8 cellular contexts compared by ENCODE assay signal in genomic region chr15:44193651-44194396, GRCh38. TPM values are rescaled to one million over a fixed set of nuclear protein-coding genes. Genes with fewer than 3 reads are reported as not detected.
DNase-seq lines count a peak whose midpoint lies in the region; ATAC-seq lines count a peak whose summit lies in the region.

No MANE protein-coding gene starts in this region.

- WGBS in iPS DF 6.9 (ENCODE audit: insufficient coverage, insufficient read length) = no CpG with 5 or more reads among the region's 22 CpGs

- H3K4me1 Mint-ChIP-seq in activated naive CD8-positive, alpha-beta T cell treated with anti-CD3 and anti-CD28 coated beads, Interleukin-2, amount 10 ng/mL, durations not matched to agents 7 days and 5 days = peaks cover 10% of the 10 kb centered on the region

- H3K9me3 ChIP-seq in iPS DF 6.9 (ENCODE audit: control insufficient read depth, insufficient read depth, low read length) (no peaks in the 10 kb centered on the region), skeletal muscle satellite cell (replicated peaks; ENCODE audit: low read length) (no peaks in the 10 kb centered on the region)

- no peak overlapping the region for H3K9ac ChIP-seq in skeletal muscle satellite cell (ENCODE audit: low read depth, low read length)

- no peak overlapping the region for H3K27ac Mint-ChIP-seq in activated naive CD8-positive, alpha-beta T cell treated with anti-CD3 and anti-CD28 coated beads, Interleukin-2, amount 10 ng/mL, durations not matched to agents 7 days and 5 days

- DNase-seq in EH (ENCODE audit: low read depth) (peak; percentile 42), NCI-H1092 (lab: John Stamatoyannopoulos, UW) (peak; percentile 4), iPS DF 6.9 (ENCODE audit: low read depth, low spot score) (no peak), OCI-M2 (lab: John Stamatoyannopoulos, UW; ENCODE audit: unreplicated experiment) (no peak)
- DNase-seq in activated naive CD8-positive, alpha-beta T cell treated with anti-CD3 and anti-CD28 coated beads, Interleukin-2, amount 10 ng/mL, durations not matched to agents 7 days and 5 days = no peak

- H3K4me1 ChIP-seq in iPS DF 6.9 (ENCODE audit: control insufficient read depth, insufficient read depth, low read length) (0 out of 2 replicates have a peak, but pooled peaks cover under 1% of the 10 kb centered on the region), skeletal muscle satellite cell (ENCODE audit: control insufficient read depth, insufficient read depth, low read length) (peaks cover 18% of the 10 kb centered on the region)

- no peak overlapping the region for H3K27ac ChIP-seq in iPS DF 6.9 (ENCODE audit: low read length)

- peak overlapping the region; percentile 55 for H3K4me3 Mint-ChIP-seq in activated naive CD8-positive, alpha-beta T cell treated with anti-CD3 and anti-CD28 coated beads, Interleukin-2, amount 10 ng/mL, durations not matched to agents 7 days and 5 days

- POLR2A ChIA-PET in activated naive CD8-positive, alpha-beta T cell treated with anti-CD3 and anti-CD28 coated beads, Interleukin-2, amount 10 ng/mL, durations not matched to agents 7 days and 5 days (lab: Charles Lee) = no interaction called here

- H3K36me3 ChIP-seq in iPS DF 6.9 (ENCODE audit: control insufficient read depth, insufficient read depth, low read length) (no peaks in the 10 kb centered on the region), skeletal muscle satellite cell (ENCODE audit: insufficient read depth, low read length) (no peaks in the 10 kb centered on the region)

- peak overlapping the region; percentile 98 for H3K4me2 ChIP-seq in skeletal muscle satellite cell (ENCODE audit: low read length)

- peaks cover 66% of the 10 kb centered on the region for H3K27me3 Mint-ChIP-seq in activated naive CD8-positive, alpha-beta T cell treated with anti-CD3 and anti-CD28 coated beads, Interleukin-2, amount 10 ng/mL, durations not matched to agents 7 days and 5 days

- ATAC-seq in activated naive CD8-positive, alpha-beta T cell treated with anti-CD3 and anti-CD28 coated beads, Interleukin-2, amount 10 ng/mL, durations not matched to agents 7 days and 5 days (ENCODE audit: low read depth) = no peak
- ATAC-seq in GM21717 (IDR thresholded peaks at IDR 0.05; ENCODE audit: unreplicated experiment) (no peak), GM19455 (IDR thresholded peaks at IDR 0.05; ENCODE audit: unreplicated experiment) (no peak)

- H3K9me3 Mint-ChIP-seq in activated naive CD8-positive, alpha-beta T cell treated with anti-CD3 and anti-CD28 coated beads, Interleukin-2, amount 10 ng/mL, durations not matched to agents 7 days and 5 days = no peaks in the 10 kb centered on the region

- no peaks in the 10 kb centered on the region for H3K36me3 Mint-ChIP-seq in activated naive CD8-positive, alpha-beta T cell treated with anti-CD3 and anti-CD28 coated beads, Interleukin-2, amount 10 ng/mL, durations not matched to agents 7 days and 5 days

- H3K27me3 ChIP-seq in iPS DF 6.9 (ENCODE audit: control insufficient read depth, insufficient read depth, low read length) (no peaks in the 10 kb centered on the region), skeletal muscle satellite cell (ENCODE audit: control insufficient read depth, insufficient read depth, low read length) (peaks cover 6% of the 10 kb centered on the region)

- peak overlapping the region; percentile 83; the same call in 1 of the 2 replicates for H3K4me3 ChIP-seq in iPS DF 6.9 (ENCODE audit: low read length)
- peak overlapping the region; percentile 85 for H3K4me3 ChIP-seq in skeletal muscle satellite cell (ENCODE audit: low read length)

RNA-seq across cellular contexts. Expression of gene FRMD5, which starts 1.2 kb away (rescaled TPM):
- under 1 TPM in 1 of 2 experiments, not detected in 1; 0.26 TPM for total RNA-seq in activated naive CD8-positive, alpha-beta T cell treated with anti-CD3 and anti-CD28 coated beads, Interleukin-2, amount 10 ng/mL, durations not matched to agents 7 days and 5 days
- total RNA-seq in skeletal muscle satellite cell (2012; rRNA removed) = 0.22 and 0.25 TPM in 2 replicates

Comparison
In these comparisons a context has a peak if more than half of its experiments do, and no peak if none do; other contexts are left out.
1. DNase-seq: peak in EH (single experiment) and NCI-H1092 (single experiment); none in activated naive CD8-positive, alpha-beta T cell treated with anti-CD3 and anti-CD28 coated beads, Interleukin-2, amount 10 ng/mL, durations not matched to agents 7 days and 5 days (single experiment), iPS DF 6.9 (single experiment) and OCI-M2 (single experiment).